ENCODE assay signal across 1 cellular context in genomic region chr11:134518616-134519389, GRCh38.
TF ChIP-seq lines count a peak whose summit lies in the region.

No MANE protein-coding gene starts in this region.

TF ChIP-seq in H1, 55 proteins besides CTCF, POLR2A, EP300 and RAD21 (continued from another document):
- TF ChIP-seq CHD7 (IDR thresholded peaks at IDR 0.05; ENCODE audit: insufficient replicate concordance, low read length), result no peak
- no peak for TF ChIP-seq ATF3 (IDR thresholded peaks at IDR 0.05; ENCODE audit: insufficient read depth, low read depth, low read length)
